Comparison of ENCODE assay signal across 25 cellular contexts in genomic region chr11:121420398-121420797, GRCh38. TPM values are rescaled to one million over a fixed set of nuclear protein-coding genes. Genes with fewer than 3 reads are reported as not detected.
DNase-seq lines count a peak whose midpoint lies in the region; ATAC-seq and TF ChIP-seq lines count a peak whose summit lies in the region.
"Had no signal": no experiment of that assay in that cellular context is flagged by ENCODE, and none has a peak within 500 bp of the region (broad histone marks: within the 10 kb centered on the region; RNA-seq: fewer than 3 reads in every experiment).

No MANE protein-coding gene starts in this region.

- H3K4me3 ChIP-seq in GM12865 (ENCODE audit: low read depth, low read length) = no peak overlapping the region
- H3K4me3 ChIP-seq: hepatocyte, left lung, pancreas, right atrium auricular region had no signal

- no peaks in the 10 kb centered on the region for H3K36me3 Mint-ChIP-seq in activated CD8-positive, alpha-beta memory T cell treated with anti-CD3 and anti-CD28 coated beads, Interleukin-2, amount 10 ng/mL, durations not matched to agents 7 days and 5 days
- peaks cover 9% of the 10 kb centered on the region for H3K36me3 Mint-ChIP-seq in T-cell
- H3K36me3 Mint-ChIP-seq in immature natural killer cell = peaks cover 0 to 5% (median 0%) of the 10 kb centered on the region in 3 donors

- DNase-seq in activated CD8-positive, alpha-beta memory T cell treated with anti-CD3 and anti-CD28 coated beads, Interleukin-2, amount 10 ng/mL, durations not matched to agents 7 days and 5 days = no peak
- DNase-seq in activated CD8-positive, alpha-beta memory T cell treated with anti-CD3 and anti-CD28 coated beads, Interleukin-2, amount 50 U/mL, for 48 hours = no peak
- DNase-seq in GM12865 (ENCODE audit: low read depth) (peak; percentile 44), T-cell (peak in 1 of 34 experiments; percentile 9), immature natural killer cell (no peak), DMS53 (lab: John Stamatoyannopoulos, UW) (no peak)
- DNase-seq: activated B cell treated with CpG ODN at 0.5 μM for 24 hours; activated effector memory CD4-positive, alpha-beta T cell treated with Interleukin-2 at 50 U/mL for 16 hours; AML-193; brain microvascular endothelial cell; effector memory CD4-positive, alpha-beta T cell; foreskin keratinocyte; left lung; NCI-H1092 treated with DMSO at 0.1 percent for 48 hours; NCI-H1930; NCI-H69; pancreas; SK-N-SH; T1000 had no signal

- no peaks in the 10 kb centered on the region for H3K27me3 Mint-ChIP-seq in activated CD8-positive, alpha-beta memory T cell treated with anti-CD3 and anti-CD28 coated beads, Interleukin-2, amount 10 ng/mL, durations not matched to agents 7 days and 5 days
- no peaks in the 10 kb centered on the region for H3K27me3 Mint-ChIP-seq in T-cell
- H3K27me3 Mint-ChIP-seq in immature natural killer cell (ENCODE audit: low read depth in 3 of 3) = peaks cover 0 to 3% (median 0%) of the 10 kb centered on the region in 3 donors
- H3K27me3 Mint-ChIP-seq: activated B cell treated with CpG ODN at 0.5 μM for 24 hours had no signal

- no peak for ATAC-seq in activated CD8-positive, alpha-beta memory T cell treated with anti-CD3 and anti-CD28 coated beads, Interleukin-2, amount 10 ng/mL, durations not matched to agents 7 days and 5 days
- ATAC-seq in T-cell (replicated peaks in 1 of 4) = no peak
- ATAC-seq in HG03378 (IDR thresholded peaks at IDR 0.05; ENCODE audit: unreplicated experiment) = no peak
- ATAC-seq in HG02970 (IDR thresholded peaks at IDR 0.05; ENCODE audit: low FRiP score, unreplicated experiment) = no peak
- ATAC-seq: esophagus mucosa, foreskin keratinocyte, left lung, pancreas had no signal

- H3K4me3 Mint-ChIP-seq in activated CD8-positive, alpha-beta memory T cell treated with anti-CD3 and anti-CD28 coated beads, Interleukin-2, amount 10 ng/mL, durations not matched to agents 7 days and 5 days = no peak overlapping the region
- peak overlapping the region in 1 of 3 donors; percentile 55 for H3K4me3 Mint-ChIP-seq in T-cell
- no peak overlapping the region for H3K4me3 Mint-ChIP-seq in immature natural killer cell
- H3K4me3 Mint-ChIP-seq: activated B cell treated with CpG ODN at 0.5 μM for 24 hours, nephron had no signal

- CTCF ChIA-PET in activated CD8-positive, alpha-beta memory T cell treated with anti-CD3 and anti-CD28 coated beads, Interleukin-2, amount 10 ng/mL, durations not matched to agents 7 days and 5 days (lab: Charles Lee) = no interaction called here
- CTCF ChIA-PET in T-cell (lab: Charles Lee) = no interaction called here

- peaks cover 51% of the 10 kb centered on the region for H3K4me1 Mint-ChIP-seq in activated CD8-positive, alpha-beta memory T cell treated with anti-CD3 and anti-CD28 coated beads, Interleukin-2, amount 10 ng/mL, durations not matched to agents 7 days and 5 days
- H3K4me1 Mint-ChIP-seq in T-cell (peaks cover 82 to 91% (median 91%) of the 10 kb centered on the region in 3 donors), immature natural killer cell (peaks cover 32 to 54% of the 10 kb centered on the region in 2 donors)

- peaks cover 5% of the 10 kb centered on the region for H3K9me3 Mint-ChIP-seq in activated CD8-positive, alpha-beta memory T cell treated with anti-CD3 and anti-CD28 coated beads, Interleukin-2, amount 10 ng/mL, durations not matched to agents 7 days and 5 days (ENCODE audit: low read depth)
- H3K9me3 Mint-ChIP-seq in T-cell (no peaks in the 10 kb centered on the region), immature natural killer cell (no peaks in the 10 kb centered on the region)
- H3K9me3 Mint-ChIP-seq: nephron had no signal

- no peak for TF ChIP-seq CTCF in GM12865 (IDR thresholded peaks at IDR 0.05; ENCODE audit: insufficient read depth, low read depth, low read length, missing control alignments)

- H3K27ac Mint-ChIP-seq in activated CD8-positive, alpha-beta memory T cell treated with anti-CD3 and anti-CD28 coated beads, Interleukin-2, amount 10 ng/mL, durations not matched to agents 7 days and 5 days = peak overlapping the region; percentile 3
- H3K27ac Mint-ChIP-seq in T-cell (peak overlapping the region; percentile 59 to 73), immature natural killer cell (peak overlapping the region in 5 of 6 donors; percentile 7 to 88 (median 64))
- H3K27ac Mint-ChIP-seq: activated B cell treated with CpG ODN at 0.5 μM for 24 hours, nephron had no signal

- POLR2A ChIA-PET in T-cell (lab: Charles Lee) = interaction anchor here (0.6 to 1.0 kb wide), 3 partner anchors 30 to 32 kb away, joined by 3 read pairs; partner anchors contain the start of genes SORL1-AS1 (in 2 of the 2) and SORL1 (in 1 of the 2)

RNA-seq across cellular contexts. Expression of gene SORL1, which starts 31.7 kb away (rescaled TPM):
- 10 to 100 TPM; 17.4 to 38.6 TPM for total RNA-seq in activated CD8-positive, alpha-beta memory T cell treated with anti-CD3 and anti-CD28 coated beads, Interleukin-2, amount 10 ng/mL, durations not matched to agents 7 days and 5 days
- total RNA-seq in T-cell = 100 to 1,000 TPM; 361 to 422 (median 392) TPM
- polyA plus RNA-seq in immature natural killer cell = 100 to 1,000 TPM; 125 to 281 (median 189) TPM

Comparison
In these comparisons a context has a peak if more than half of its experiments do, and no peak if none do; other contexts are left out.
1. H3K27ac Mint-ChIP-seq: peak in every context shown above with its lines; median percentile 66 in T-cell; 64 in immature natural killer cell; 3 in activated CD8-positive, alpha-beta memory T cell treated with anti-CD3 and anti-CD28 coated beads, Interleukin-2, amount 10 ng/mL, durations not matched to agents 7 days and 5 days.
2. RNA of gene SORL1, which starts 31.7 kb away (total RNA-seq): 361 to 422 TPM in T-cell; 17.4 to 38.6 TPM in activated CD8-positive, alpha-beta memory T cell treated with anti-CD3 and anti-CD28 coated beads, Interleukin-2, amount 10 ng/mL, durations not matched to agents 7 days and 5 days; every median in the first group is over 4 times any median in the second.